14 cellular contexts compared by ENCODE assay signal in the genomic region with DNA sequence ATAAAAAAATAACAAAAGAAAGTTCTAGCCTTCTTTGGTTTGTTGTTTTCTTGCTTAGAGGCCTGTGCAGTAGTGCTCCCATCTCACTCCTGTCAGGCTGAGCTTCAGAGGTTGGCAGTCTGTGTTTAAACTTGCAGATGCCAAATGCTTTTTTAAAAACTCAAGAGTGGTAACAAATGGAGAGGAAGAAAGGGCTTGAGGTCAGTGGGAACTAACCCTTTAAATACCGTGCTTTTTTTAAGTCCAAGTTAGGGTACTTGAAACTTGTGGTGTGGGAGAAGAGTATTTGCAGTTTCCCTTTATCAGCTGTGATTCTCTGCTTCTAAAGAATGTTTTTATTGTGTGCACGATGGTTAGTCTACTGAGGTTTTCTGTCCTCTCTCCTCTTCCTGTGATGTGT. TPM values are rescaled to one million over a fixed set of nuclear protein-coding genes. Genes with fewer than 3 reads are reported as not detected.
A peak's percentile ranks its signal among the peaks of the same experiment; 100 is the strongest.
DNase-seq lines count a peak whose midpoint lies in the region; ATAC-seq and TF ChIP-seq lines count a peak whose summit lies in the region.
"Had no signal": no experiment of that assay in that cellular context is flagged by ENCODE, and none has a peak within 500 bp of the region (broad histone marks: within the 10 kb centered on the region; RNA-seq: fewer than 3 reads in every experiment).

No MANE protein-coding gene starts in this region.

- DNase-seq in T-helper 17 cell, result no peak
- DNase-seq in NCI-H2227 treated with DMSO at 0.1 percent for 48 hours (lab: John Stamatoyannopoulos, UW), result no peak
- DNase-seq in activated CD4-positive, alpha-beta T cell treated with anti-CD3 and anti-CD28 coated beads, Interleukin-2, amount 10 ng/mL, durations not matched to agents 24 days and 14 days, result no peak
- DNase-seq in SIG-M5 treated with dmso at 0.1 percent for 504 hours (lab: John Stamatoyannopoulos, UW; ENCODE audit: unreplicated experiment), result no peak
- no peak for DNase-seq in progenitor cell of endocrine pancreas (ENCODE audit: low spot score, unreplicated experiment)
- DNase-seq: activated naive CD4-positive, alpha-beta T cell treated with Interleukin-2 at 50 U/mL for 16 hours; CD4-positive, CD25-positive, alpha-beta regulatory T cell; effector CD8-positive, alpha-beta T cell; H9; NCI-H2029 treated with DMSO at 0.1 percent for 48 hours had no signal

- H3K27me3 Mint-ChIP-seq in T-helper 17 cell (no peaks in the 10 kb centered on the region), nephron (ENCODE audit: low read depth) (no peaks in the 10 kb centered on the region), progenitor cell of endocrine pancreas (no peaks in the 10 kb centered on the region)
- no peaks in the 10 kb centered on the region for H3K27me3 Mint-ChIP-seq in activated CD4-positive, alpha-beta T cell treated with anti-CD3 and anti-CD28 coated beads, Interleukin-2, amount 10 ng/mL, durations not matched to agents 24 days and 14 days
- H3K27me3 Mint-ChIP-seq: CD4-positive, CD25-positive, alpha-beta regulatory T cell had no signal

- intact Hi-C loops in activated CD4-positive, alpha-beta T cell treated with anti-CD3 and anti-CD28 coated beads, Interleukin-2, amount 10 ng/mL, durations not matched to agents 24 days and 14 days (cut with micrococcal nuclease), result loop anchor here (10.0 kb wide), 1 partner anchor 784 kb away; no protein-coding TSS in a partner anchor

- ATAC-seq in GM18502 (IDR thresholded peaks at IDR 0.05; ENCODE audit: poor library complexity, unreplicated experiment), result peak; percentile 51
- ATAC-seq in GM21717 (IDR thresholded peaks at IDR 0.05; ENCODE audit: unreplicated experiment), result peak; percentile 69
- ATAC-seq in T-helper 17 cell, result no peak
- ATAC-seq: WTC11 had no signal

- H3K9me3 ChIP-seq in T-helper 17 cell (ENCODE audit: control insufficient read depth, low read length, poor library complexity, severe bottlenecking), result no peaks in the 10 kb centered on the region

- H3K9me3 Mint-ChIP-seq in nephron, result no peaks in the 10 kb centered on the region
- no peaks in the 10 kb centered on the region for H3K9me3 Mint-ChIP-seq in activated CD4-positive, alpha-beta T cell treated with anti-CD3 and anti-CD28 coated beads, Interleukin-2, amount 10 ng/mL, durations not matched to agents 24 days and 14 days
- no peaks in the 10 kb centered on the region for H3K9me3 Mint-ChIP-seq in progenitor cell of endocrine pancreas (ENCODE audit: low read depth)
- H3K9me3 Mint-ChIP-seq: H9, WTC11 had no signal

- TF ChIP-seq CTCF in nephron (IDR thresholded peaks at IDR 0.05; ENCODE audit: unreplicated experiment in 3 of 3), result no peak
- TF ChIP-seq CTCF in progenitor cell of endocrine pancreas (IDR thresholded peaks at IDR 0.05; ENCODE audit: unreplicated experiment), result no peak

- peaks cover 6% of the 10 kb centered on the region for H3K36me3 Mint-ChIP-seq in T-helper 17 cell (ENCODE audit: low read depth)
- peaks cover 64% of the 10 kb centered on the region for H3K36me3 Mint-ChIP-seq in nephron (ENCODE audit: low read depth)
- H3K36me3 Mint-ChIP-seq in activated CD4-positive, alpha-beta T cell treated with anti-CD3 and anti-CD28 coated beads, Interleukin-2, amount 10 ng/mL, durations not matched to agents 24 days and 14 days (ENCODE audit: low read depth), result peaks cover 40% of the 10 kb centered on the region
- peaks cover 19% of the 10 kb centered on the region for H3K36me3 Mint-ChIP-seq in progenitor cell of endocrine pancreas (ENCODE audit: insufficient read depth)

- peaks cover 25% of the 10 kb centered on the region for H3K4me1 Mint-ChIP-seq in T-helper 17 cell
- peaks cover 28% of the 10 kb centered on the region for H3K4me1 Mint-ChIP-seq in nephron
- H3K4me1 Mint-ChIP-seq in activated CD4-positive, alpha-beta T cell treated with anti-CD3 and anti-CD28 coated beads, Interleukin-2, amount 10 ng/mL, durations not matched to agents 24 days and 14 days, result peaks cover 15% of the 10 kb centered on the region
- no peaks in the 10 kb centered on the region for H3K4me1 Mint-ChIP-seq in progenitor cell of endocrine pancreas (ENCODE audit: low read depth)
- H3K4me1 Mint-ChIP-seq: H9, WTC11 had no signal

- H3K27ac Mint-ChIP-seq in T-helper 17 cell (peak overlapping the region; percentile 56), nephron (peak overlapping the region; percentile 23 to 26 (median 24)), progenitor cell of endocrine pancreas (no peak overlapping the region)
- no peak overlapping the region for H3K27ac Mint-ChIP-seq in activated CD4-positive, alpha-beta T cell treated with anti-CD3 and anti-CD28 coated beads, Interleukin-2, amount 10 ng/mL, durations not matched to agents 24 days and 14 days
- H3K27ac Mint-ChIP-seq: WTC11 had no signal

- H3K4me3 Mint-ChIP-seq in T-helper 17 cell (no peak overlapping the region), nephron (no peak overlapping the region), progenitor cell of endocrine pancreas (ENCODE audit: low read depth) (no peak overlapping the region)
- H3K4me3 Mint-ChIP-seq in activated CD4-positive, alpha-beta T cell treated with anti-CD3 and anti-CD28 coated beads, Interleukin-2, amount 10 ng/mL, durations not matched to agents 24 days and 14 days, result no peak overlapping the region
- H3K4me3 Mint-ChIP-seq: CD4-positive, CD25-positive, alpha-beta regulatory T cell; H9; WTC11 had no signal

RNA-seq across cellular contexts. Expression of gene ZRANB1, which starts 29.4 kb away (rescaled TPM):
- total RNA-seq in T-helper 17 cell, result 10 to 100 TPM; 19.4 to 21.3 TPM
- total RNA-seq in activated CD4-positive, alpha-beta T cell treated with anti-CD3 and anti-CD28 coated beads, Interleukin-2, amount 10 ng/mL, durations not matched to agents 24 days and 14 days, result 14.9 and 15.5 TPM in 2 replicates
- total RNA-seq in progenitor cell of endocrine pancreas, result 27.5 and 31.1 TPM in 2 replicates

Comparison
In these comparisons a context has a peak if more than half of its experiments do, and no peak if none do; other contexts are left out.
1. H3K27ac Mint-ChIP-seq: peak in T-helper 17 cell (single experiment) and nephron (3 of 3); none in activated CD4-positive, alpha-beta T cell treated with anti-CD3 and anti-CD28 coated beads, Interleukin-2, amount 10 ng/mL, durations not matched to agents 24 days and 14 days (single experiment) and progenitor cell of endocrine pancreas (single experiment).